ENCODE assay signal across 8 cellular contexts in genomic region chr10:128063736-128064614, GRCh38.
DNase-seq lines count a peak whose midpoint lies in the region; ATAC-seq and TF ChIP-seq lines count a peak whose summit lies in the region.

No MANE protein-coding gene starts in this region.

- peak overlapping the region; percentile 68 for H3K27ac ChIP-seq in foreskin keratinocyte
- H3K27ac ChIP-seq in H9 (ENCODE audit: insufficient read length, low read depth, low read length) = no peak overlapping the region

- H2BK20ac ChIP-seq in H9 (ENCODE audit: low read depth, low read length, poor library complexity, severe bottlenecking) = no peak overlapping the region

- peaks cover 18% of the 10 kb centered on the region for H3K4me1 ChIP-seq in foreskin keratinocyte
- peaks cover 2% of the 10 kb centered on the region; the same call in 1 of the 2 replicates for H3K4me1 ChIP-seq in H9 (ENCODE audit: insufficient read depth, low read length)

- peaks cover 6% of the 10 kb centered on the region for H3K9me3 Mint-ChIP-seq in WTC11
- H3K9me3 Mint-ChIP-seq in H9 = peaks cover 5% of the 10 kb centered on the region in 2 experiments; a peak in 2 of 5 replicates

- H3K79me2 ChIP-seq in H9 (ENCODE audit: insufficient read depth, low read length) = no peaks in the 10 kb centered on the region

- H2AFZ ChIP-seq in H9 (ENCODE audit: low read length) = no peak overlapping the region

- no peaks in the 10 kb centered on the region for H3K27me3 Mint-ChIP-seq in WTC11 (ENCODE audit: low read depth)
- no peaks in the 10 kb centered on the region for H3K27me3 Mint-ChIP-seq in H9 (ENCODE audit: low read depth)

- ATAC-seq in GM18517 (IDR thresholded peaks at IDR 0.05; ENCODE audit: unreplicated experiment) = peak; percentile 30
- peak; percentile 30 for ATAC-seq in HG02884 (IDR thresholded peaks at IDR 0.05; ENCODE audit: unreplicated experiment)
- peak; percentile 36; the same call in 1 of the 2 replicates for ATAC-seq in WTC11
- ATAC-seq in foreskin keratinocyte = peak; percentile 75

- no peaks in the 10 kb centered on the region for H3K9me3 ChIP-seq in H9 (ENCODE audit: control insufficient read depth, low read depth, low read length)

- POLR2A ChIA-PET in WTC11 (lab: Charles Lee) = no interaction called here

- H3K56ac ChIP-seq in H9 (ENCODE audit: insufficient read length, low read depth, low read length) = no peak overlapping the region

- H4K5ac ChIP-seq in H9 (ENCODE audit: insufficient read length, low read depth, low read length) = no peak overlapping the region

- H2BK15ac ChIP-seq in H9 (ENCODE audit: low read depth, low read length) = no peak overlapping the region

- no peaks in the 10 kb centered on the region for H3K79me1 ChIP-seq in H9 (ENCODE audit: insufficient read depth, low read depth, low read length, poor library complexity, severe bottlenecking)

- no peak overlapping the region for H2BK120ac ChIP-seq in H9 (ENCODE audit: low read depth, low read length, poor library complexity, severe bottlenecking)

- H3K4me1 Mint-ChIP-seq in WTC11 = peaks cover 29% of the 10 kb centered on the region
- H3K4me1 Mint-ChIP-seq in H9 = peaks cover 26 to 27% of the 10 kb centered on the region in 2 experiments

- no peak overlapping the region for H3T11ph ChIP-seq in H9 (ENCODE audit: low read length)

- no peak overlapping the region for H3K4ac ChIP-seq in H9 (ENCODE audit: low read depth, low read length)

- H4K8ac ChIP-seq in H9 (replicated peaks; ENCODE audit: insufficient read length, low read depth, low read length) = no peak overlapping the region

- H3K36me3 Mint-ChIP-seq in WTC11 (no peaks in the 10 kb centered on the region; the same call in 1 of the 2 replicates), H9 (ENCODE audit: insufficient read depth in 1 of 3, low read depth in 3 of 3) (peaks cover 4 to 8% (median 6%) of the 10 kb centered on the region in 3 experiments)

- WGBS in H9 (ENCODE audit: extremely low coverage, insufficient read length, low lambda C conversion rate) = no CpG with 5 or more reads among the region's 14 CpGs

- H2BK5ac ChIP-seq in H9 (ENCODE audit: insufficient read length, low read length) = no peak overlapping the region

- H3K27me3 ChIP-seq in foreskin keratinocyte (no peaks in the 10 kb centered on the region), H9 (ENCODE audit: insufficient read depth, low read length) (no peaks in the 10 kb centered on the region)

- no peak overlapping the region for H3K9ac ChIP-seq in H9 (ENCODE audit: extremely low read depth, insufficient read length, low read length)

- H2AK5ac ChIP-seq in H9 (ENCODE audit: insufficient read length, low read length) = no peak overlapping the region

- DNase-seq in WTC11 (ENCODE audit: low spot score) = no peak
- peak; percentile 92 to 94 for DNase-seq in foreskin keratinocyte
- DNase-seq in stimulated activated CD4-positive, alpha-beta T cell treated with anti-CD3 and anti-CD28 coated beads, Interleukin-2, amount 100 ng/mL, for 24 hours = peak; percentile 48
- no peak for DNase-seq in H9
- no peak for DNase-seq in NCI-H1436 (lab: John Stamatoyannopoulos, UW)
- no peak for DNase-seq in cerebellar cortex (ENCODE audit: low spot score)

- no peak overlapping the region for H3K4me2 ChIP-seq in H9 (ENCODE audit: insufficient read depth, insufficient read length, low read length)

- no peak overlapping the region for H3K27ac Mint-ChIP-seq in WTC11
- H3K27ac Mint-ChIP-seq in H9 = no peak overlapping the region

- TF ChIP-seq CTCF in WTC11 (IDR thresholded peaks at IDR 0.05) (no peak), foreskin keratinocyte (conservative IDR thresholded peaks at IDR 0.05) (no peak), H9 (conservative IDR thresholded peaks at IDR 0.05) (no peak)

- no peak overlapping the region for H3K18ac ChIP-seq in H9 (ENCODE audit: insufficient read length, low read depth, low read length)

- no peak overlapping the region for H4K91ac ChIP-seq in H9 (ENCODE audit: insufficient read length, low read depth, low read length)

- CTCF ChIA-PET in WTC11 (lab: Charles Lee) = interaction anchor here (1.3 to 3.5 kb wide), 5 partner anchors 14 to 157 kb away, joined by 3 to 30 read pairs (median 17); partner anchors contain the start of gene PTPRE

- H3K14ac ChIP-seq in H9 (ENCODE audit: insufficient read depth, low read length) = no peak overlapping the region

- H3K23ac ChIP-seq in H9 (ENCODE audit: insufficient read length, low read depth, low read length) = no peak overlapping the region

- no peaks in the 10 kb centered on the region for H3K23me2 ChIP-seq in H9 (ENCODE audit: insufficient read length, low read depth, low read length, poor library complexity, severe bottlenecking)

- H3K4me3 Mint-ChIP-seq in WTC11 (no peak overlapping the region), H9 (peak overlapping the region in 1 of 2 experiments; percentile 22; a peak in 1 of 5 replicates)

- H4K20me1 ChIP-seq in H9 (ENCODE audit: control insufficient read depth, insufficient read depth, insufficient read length) = no peaks in the 10 kb centered on the region

- no peak overlapping the region for H2BK12ac ChIP-seq in H9 (ENCODE audit: insufficient read length, low read depth, low read length)

TF ChIP-seq in WTC11, 78 proteins besides CTCF, POLR2A, EP300 and RAD21:
- TF ChIP-seq ZBTB21 (CRISPR knock-in tag; IDR thresholded peaks at IDR 0.05; ENCODE audit: borderline replicate concordance) (no peak), TEAD4 (CRISPR knock-in tag; IDR thresholded peaks at IDR 0.05) (no peak), ZNF671 (CRISPR knock-in tag; IDR thresholded peaks at IDR 0.05) (no peak), PRRX2 (CRISPR knock-in tag; IDR thresholded peaks at IDR 0.05) (no peak), FOXP1 (CRISPR knock-in tag; IDR thresholded peaks at IDR 0.05; ENCODE audit: borderline replicate concordance) (no peak), ERG (CRISPR knock-in tag; IDR thresholded peaks at IDR 0.05) (no peak)
- TF ChIP-seq, protein P1, sequence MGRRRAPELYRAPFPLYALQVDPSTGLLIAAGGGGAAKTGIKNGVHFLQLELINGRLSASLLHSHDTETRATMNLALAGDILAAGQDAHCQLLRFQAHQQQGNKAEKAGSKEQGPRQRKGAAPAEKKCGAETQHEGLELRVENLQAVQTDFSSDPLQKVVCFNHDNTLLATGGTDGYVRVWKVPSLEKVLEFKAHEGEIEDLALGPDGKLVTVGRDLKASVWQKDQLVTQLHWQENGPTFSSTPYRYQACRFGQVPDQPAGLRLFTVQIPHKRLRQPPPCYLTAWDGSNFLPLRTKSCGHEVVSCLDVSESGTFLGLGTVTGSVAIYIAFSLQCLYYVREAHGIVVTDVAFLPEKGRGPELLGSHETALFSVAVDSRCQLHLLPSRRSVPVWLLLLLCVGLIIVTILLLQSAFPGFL (CRISPR knock-in tag; IDR thresholded peaks at IDR 0.05; ENCODE audit: borderline replicate concordance) = no peak
- TF ChIP-seq, protein P2, sequence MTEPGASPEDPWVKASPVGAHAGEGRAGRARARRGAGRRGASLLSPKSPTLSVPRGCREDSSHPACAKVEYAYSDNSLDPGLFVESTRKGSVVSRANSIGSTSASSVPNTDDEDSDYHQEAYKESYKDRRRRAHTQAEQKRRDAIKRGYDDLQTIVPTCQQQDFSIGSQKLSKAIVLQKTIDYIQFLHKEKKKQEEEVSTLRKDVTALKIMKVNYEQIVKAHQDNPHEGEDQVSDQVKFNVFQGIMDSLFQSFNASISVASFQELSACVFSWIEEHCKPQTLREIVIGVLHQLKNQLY (CRISPR knock-in tag; IDR thresholded peaks at IDR 0.05) = no peak
- TF ChIP-seq, protein P3, sequence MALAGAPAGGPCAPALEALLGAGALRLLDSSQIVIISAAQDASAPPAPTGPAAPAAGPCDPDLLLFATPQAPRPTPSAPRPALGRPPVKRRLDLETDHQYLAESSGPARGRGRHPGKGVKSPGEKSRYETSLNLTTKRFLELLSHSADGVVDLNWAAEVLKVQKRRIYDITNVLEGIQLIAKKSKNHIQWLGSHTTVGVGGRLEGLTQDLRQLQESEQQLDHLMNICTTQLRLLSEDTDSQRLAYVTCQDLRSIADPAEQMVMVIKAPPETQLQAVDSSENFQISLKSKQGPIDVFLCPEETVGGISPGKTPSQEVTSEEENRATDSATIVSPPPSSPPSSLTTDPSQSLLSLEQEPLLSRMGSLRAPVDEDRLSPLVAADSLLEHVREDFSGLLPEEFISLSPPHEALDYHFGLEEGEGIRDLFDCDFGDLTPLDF (CRISPR knock-in tag; IDR thresholded peaks at IDR 0.05) = no peak
- TF ChIP-seq, protein P4, sequence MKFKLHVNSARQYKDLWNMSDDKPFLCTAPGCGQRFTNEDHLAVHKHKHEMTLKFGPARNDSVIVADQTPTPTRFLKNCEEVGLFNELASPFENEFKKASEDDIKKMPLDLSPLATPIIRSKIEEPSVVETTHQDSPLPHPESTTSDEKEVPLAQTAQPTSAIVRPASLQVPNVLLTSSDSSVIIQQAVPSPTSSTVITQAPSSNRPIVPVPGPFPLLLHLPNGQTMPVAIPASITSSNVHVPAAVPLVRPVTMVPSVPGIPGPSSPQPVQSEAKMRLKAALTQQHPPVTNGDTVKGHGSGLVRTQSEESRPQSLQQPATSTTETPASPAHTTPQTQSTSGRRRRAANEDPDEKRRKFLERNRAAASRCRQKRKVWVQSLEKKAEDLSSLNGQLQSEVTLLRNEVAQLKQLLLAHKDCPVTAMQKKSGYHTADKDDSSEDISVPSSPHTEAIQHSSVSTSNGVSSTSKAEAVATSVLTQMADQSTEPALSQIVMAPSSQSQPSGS (CRISPR knock-in tag; IDR thresholded peaks at IDR 0.05; ENCODE audit: borderline replicate concordance, low read depth) = no peak
- TF ChIP-seq, protein P5, sequence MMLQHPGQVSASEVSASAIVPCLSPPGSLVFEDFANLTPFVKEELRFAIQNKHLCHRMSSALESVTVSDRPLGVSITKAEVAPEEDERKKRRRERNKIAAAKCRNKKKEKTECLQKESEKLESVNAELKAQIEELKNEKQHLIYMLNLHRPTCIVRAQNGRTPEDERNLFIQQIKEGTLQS (CRISPR knock-in tag; conservative IDR thresholded peaks at IDR 0.05) = no peak
TF ChIP-seq in WTC11: peak in this region for 0.

Comparison
In these comparisons a context has a peak if more than half of its experiments do, and no peak if none do; other contexts are left out.
1. DNase-seq: peak in foreskin keratinocyte (2 of 2) and stimulated activated CD4-positive, alpha-beta T cell treated with anti-CD3 and anti-CD28 coated beads, Interleukin-2, amount 100 ng/mL, for 24 hours (2 of 2); none in WTC11 (single experiment), H9 (single experiment), NCI-H1436 (single experiment) and cerebellar cortex (single experiment).
2. Peak in every context shown above with its lines, with median percentiles within 50 percentile points of each other: ATAC-seq.